In the genomic region with DNA sequence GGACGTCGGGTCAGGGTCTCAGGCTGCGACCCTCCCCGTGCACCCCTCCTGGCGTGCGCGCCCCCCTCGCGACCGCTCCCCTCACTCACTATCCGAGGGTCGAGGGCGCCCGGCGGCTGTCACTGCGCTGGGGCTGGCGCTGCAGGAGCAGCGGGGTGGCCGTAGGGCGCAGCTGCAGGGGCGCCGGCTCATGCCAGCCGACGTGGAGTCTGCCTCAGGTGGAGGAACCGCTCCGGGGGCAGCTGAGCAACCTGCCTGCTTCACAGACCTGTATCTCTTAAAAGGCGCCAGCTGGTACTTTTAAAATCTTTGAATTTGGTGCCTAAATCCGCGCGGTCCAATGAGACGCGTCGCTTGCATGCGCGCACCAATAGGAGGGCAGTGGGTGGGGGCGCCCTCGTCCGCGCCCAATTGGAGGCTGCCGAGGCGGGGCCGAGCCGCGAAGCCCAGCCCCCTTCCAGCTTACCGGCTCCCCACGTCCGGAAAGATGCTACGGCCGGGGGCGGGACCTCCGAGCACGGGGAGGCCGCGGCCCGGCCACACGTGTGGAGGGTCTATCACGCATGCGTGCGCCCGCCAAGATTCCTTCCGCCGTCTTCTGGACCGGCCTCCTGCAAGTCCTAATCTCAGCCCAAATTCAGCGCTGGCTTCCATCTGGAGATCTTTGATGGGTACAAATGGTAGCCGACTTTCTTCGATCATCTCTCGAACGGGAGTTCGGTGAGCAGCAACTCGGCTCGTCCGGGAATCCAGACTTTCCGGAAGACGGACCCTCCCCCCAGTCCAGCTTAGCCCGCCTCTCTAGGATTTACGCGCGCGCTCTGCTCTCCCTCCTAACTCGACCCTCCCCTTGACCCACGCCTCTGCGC, we compare ENCODE assay signal across 1 cellular context.
TF ChIP-seq lines count a peak whose summit lies in the region.

A gene with protein sequence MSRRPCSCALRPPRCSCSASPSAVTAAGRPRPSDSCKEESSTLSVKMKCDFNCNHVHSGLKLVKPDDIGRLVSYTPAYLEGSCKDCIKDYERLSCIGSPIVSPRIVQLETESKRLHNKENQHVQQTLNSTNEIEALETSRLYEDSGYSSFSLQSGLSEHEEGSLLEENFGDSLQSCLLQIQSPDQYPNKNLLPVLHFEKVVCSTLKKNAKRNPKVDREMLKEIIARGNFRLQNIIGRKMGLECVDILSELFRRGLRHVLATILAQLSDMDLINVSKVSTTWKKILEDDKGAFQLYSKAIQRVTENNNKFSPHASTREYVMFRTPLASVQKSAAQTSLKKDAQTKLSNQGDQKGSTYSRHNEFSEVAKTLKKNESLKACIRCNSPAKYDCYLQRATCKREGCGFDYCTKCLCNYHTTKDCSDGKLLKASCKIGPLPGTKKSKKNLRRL (minus strand): TSS at position 274 of the 869 bp plus-strand sequence. CDS start 82 bp downstream, at position 192.

TF ChIP-seq in K562, 482 proteins besides CTCF, POLR2A, EP300 and RAD21 (continued from another document and continues in another):
- TF ChIP-seq, protein P1, sequence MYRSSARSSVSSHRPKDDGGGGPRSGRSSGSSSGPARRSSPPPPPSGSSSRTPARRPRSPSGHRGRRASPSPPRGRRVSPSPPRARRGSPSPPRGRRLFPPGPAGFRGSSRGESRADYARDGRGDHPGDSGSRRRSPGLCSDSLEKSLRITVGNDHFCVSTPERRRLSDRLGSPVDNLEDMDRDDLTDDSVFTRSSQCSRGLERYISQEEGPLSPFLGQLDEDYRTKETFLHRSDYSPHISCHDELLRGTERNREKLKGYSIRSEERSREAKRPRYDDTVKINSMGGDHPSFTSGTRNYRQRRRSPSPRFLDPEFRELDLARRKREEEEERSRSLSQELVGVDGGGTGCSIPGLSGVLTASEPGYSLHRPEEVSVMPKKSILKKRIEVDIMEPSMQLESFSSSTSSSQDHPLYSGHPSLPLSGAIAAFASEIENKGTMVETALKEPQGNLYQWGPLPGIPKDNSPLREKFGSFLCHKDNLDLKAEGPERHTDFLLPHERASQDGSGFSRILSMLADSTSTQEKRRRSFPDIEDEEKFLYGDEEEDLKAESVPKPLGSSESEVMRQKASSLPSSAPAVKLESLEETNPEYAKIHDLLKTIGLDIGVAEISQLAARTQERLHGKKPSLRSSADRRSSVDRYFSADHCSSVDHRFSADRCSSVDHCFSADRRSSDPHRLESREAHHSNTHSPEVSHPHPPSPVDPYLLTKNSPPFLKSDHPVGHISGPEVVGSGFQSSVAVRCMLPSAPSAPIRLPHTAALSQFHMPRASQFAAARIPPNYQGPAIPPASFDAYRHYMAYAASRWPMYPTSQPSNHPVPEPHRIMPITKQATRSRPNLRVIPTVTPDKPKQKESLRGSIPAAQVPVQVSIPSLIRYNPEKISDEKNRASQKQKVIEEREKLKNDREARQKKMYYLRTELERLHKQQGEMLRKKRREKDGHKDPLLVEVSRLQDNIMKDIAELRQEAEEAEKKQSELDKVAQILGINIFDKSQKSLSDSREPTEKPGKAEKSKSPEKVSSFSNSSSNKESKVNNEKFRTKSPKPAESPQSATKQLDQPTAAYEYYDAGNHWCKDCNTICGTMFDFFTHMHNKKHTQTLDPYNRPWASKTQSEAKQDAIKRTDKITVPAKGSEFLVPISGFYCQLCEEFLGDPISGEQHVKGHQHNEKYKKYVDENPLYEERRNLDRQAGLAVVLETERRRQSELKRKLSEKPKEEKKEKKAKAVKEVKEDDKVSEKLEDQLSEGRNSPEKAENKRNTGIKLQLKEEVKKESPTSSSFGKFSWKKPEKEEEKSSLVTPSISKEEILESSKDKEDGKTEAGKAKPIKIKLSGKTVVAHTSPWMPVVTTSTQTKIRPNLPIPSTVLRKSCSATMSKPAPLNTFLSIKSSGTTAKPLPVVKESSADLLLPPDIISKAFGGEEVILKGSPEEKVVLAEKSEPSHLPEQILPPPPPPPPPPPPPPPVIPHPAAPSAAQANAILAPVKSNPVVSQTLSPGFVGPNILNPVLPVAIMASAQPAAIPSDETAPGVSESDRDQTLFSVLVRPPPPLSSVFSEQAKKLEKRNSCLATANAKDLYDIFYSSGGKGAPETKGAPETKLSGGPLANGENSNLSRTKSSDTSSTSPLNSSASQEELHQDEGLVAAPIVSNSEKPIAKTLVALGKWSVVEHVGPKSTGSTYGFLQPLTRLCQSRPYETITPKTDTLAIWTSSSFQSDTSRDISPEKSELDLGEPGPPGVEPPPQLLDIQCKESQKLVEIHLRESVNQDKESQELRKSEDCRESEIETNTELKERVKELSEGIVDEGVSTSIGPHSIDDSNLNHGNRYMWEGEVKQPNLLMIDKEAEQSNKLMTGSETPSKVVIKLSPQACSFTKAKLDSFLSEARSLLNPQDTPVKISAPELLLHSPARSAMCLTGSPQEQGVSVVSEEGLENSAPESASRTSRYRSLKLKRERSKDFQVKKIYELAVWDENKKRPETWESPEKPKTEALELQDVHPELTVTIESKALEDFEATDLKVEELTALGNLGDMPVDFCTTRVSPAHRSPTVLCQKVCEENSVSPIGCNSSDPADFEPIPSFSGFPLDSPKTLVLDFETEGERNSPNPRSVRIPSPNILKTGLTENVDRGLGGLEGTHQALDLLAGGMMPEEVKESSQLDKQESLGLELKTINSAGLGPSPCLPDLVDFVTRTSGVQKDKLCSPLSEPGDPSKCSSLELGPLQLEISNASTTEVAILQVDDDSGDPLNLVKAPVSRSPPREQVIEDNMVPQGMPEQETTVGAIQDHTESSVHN (IDR thresholded peaks at IDR 0.05; ENCODE audit: borderline replicate concordance in 1 of 2, low read depth in 1 of 2) = no peak
- TF ChIP-seq MIER1 (IDR thresholded peaks at IDR 0.05; ENCODE audit: low read depth) (no peak), CHD2 (IDR thresholded peaks at IDR 0.05; ENCODE audit: low read depth, low read length) (peak; percentile 89), MTA3 (IDR thresholded peaks at IDR 0.05; ENCODE audit: borderline replicate concordance) (peak; percentile 76; the same call in 1 of the 2 replicates), HDAC6 (IDR thresholded peaks at IDR 0.05; ENCODE audit: low read depth, low read length) (no peak), ZNF175 (CRISPR knock-in tag; IDR thresholded peaks at IDR 0.05; ENCODE audit: low read depth) (no peak), POLR3A (IDR thresholded peaks at IDR 0.05; ENCODE audit: borderline replicate concordance, extremely low read depth, insufficient read depth, insufficient read length) (no peak), RFX5 (IDR thresholded peaks at IDR 0.05; ENCODE audit: low read depth, low read length) (0 out of 2 replicates have a peak, but pooled peaks have one; percentile 29), ZFX (CRISPR knock-in tag; IDR thresholded peaks at IDR 0.05) (no peak), MEIS2 (IDR thresholded peaks at IDR 0.05; ENCODE audit: partially characterized antibody) (no peak), NCOA6 (IDR thresholded peaks at IDR 0.05) (no peak), ZNF174 (CRISPR knock-in tag; IDR thresholded peaks at IDR 0.05) (no peak), HIVEP1 (CRISPR knock-in tag; IDR thresholded peaks at IDR 0.05) (0 out of 2 replicates have a peak, but pooled peaks have one; percentile 20)
- TF ChIP-seq, protein P2, sequence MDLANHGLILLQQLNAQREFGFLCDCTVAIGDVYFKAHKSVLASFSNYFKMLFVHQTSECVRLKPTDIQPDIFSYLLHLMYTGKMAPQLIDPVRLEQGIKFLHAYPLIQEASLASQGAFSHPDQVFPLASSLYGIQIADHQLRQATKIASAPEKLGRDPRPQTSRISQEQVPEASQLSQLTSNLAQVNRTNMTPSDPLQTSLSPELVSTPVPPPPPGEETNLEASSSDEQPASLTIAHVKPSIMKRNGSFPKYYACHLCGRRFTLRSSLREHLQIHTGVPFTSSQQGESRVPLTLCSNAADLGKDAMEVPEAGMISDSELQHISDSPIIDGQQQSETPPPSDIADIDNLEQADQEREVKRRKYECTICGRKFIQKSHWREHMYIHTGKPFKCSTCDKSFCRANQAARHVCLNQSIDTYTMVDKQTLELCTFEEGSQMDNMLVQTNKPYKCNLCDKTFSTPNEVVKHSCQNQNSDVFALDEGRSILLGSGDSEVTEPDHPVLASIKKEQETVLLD (IDR thresholded peaks at IDR 0.05) = no peak; the same call in 1 of the 2 replicates
- TF ChIP-seq, protein P3, sequence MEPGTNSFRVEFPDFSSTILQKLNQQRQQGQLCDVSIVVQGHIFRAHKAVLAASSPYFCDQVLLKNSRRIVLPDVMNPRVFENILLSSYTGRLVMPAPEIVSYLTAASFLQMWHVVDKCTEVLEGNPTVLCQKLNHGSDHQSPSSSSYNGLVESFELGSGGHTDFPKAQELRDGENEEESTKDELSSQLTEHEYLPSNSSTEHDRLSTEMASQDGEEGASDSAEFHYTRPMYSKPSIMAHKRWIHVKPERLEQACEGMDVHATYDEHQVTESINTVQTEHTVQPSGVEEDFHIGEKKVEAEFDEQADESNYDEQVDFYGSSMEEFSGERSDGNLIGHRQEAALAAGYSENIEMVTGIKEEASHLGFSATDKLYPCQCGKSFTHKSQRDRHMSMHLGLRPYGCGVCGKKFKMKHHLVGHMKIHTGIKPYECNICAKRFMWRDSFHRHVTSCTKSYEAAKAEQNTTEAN (CRISPR knock-in tag; IDR thresholded peaks at IDR 0.05) = peak; percentile 85; the same call in 1 of the 2 replicates
- TF ChIP-seq, protein P4, sequence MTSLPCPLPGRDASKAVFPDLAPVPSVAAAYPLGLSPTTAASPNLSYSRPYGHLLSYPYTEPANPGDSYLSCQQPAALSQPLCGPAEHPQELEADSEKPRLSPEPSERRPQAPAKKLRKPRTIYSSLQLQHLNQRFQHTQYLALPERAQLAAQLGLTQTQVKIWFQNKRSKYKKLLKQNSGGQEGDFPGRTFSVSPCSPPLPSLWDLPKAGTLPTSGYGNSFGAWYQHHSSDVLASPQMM (CRISPR knock-in tag; IDR thresholded peaks at IDR 0.05) = no peak
- TF ChIP-seq, protein P5, sequence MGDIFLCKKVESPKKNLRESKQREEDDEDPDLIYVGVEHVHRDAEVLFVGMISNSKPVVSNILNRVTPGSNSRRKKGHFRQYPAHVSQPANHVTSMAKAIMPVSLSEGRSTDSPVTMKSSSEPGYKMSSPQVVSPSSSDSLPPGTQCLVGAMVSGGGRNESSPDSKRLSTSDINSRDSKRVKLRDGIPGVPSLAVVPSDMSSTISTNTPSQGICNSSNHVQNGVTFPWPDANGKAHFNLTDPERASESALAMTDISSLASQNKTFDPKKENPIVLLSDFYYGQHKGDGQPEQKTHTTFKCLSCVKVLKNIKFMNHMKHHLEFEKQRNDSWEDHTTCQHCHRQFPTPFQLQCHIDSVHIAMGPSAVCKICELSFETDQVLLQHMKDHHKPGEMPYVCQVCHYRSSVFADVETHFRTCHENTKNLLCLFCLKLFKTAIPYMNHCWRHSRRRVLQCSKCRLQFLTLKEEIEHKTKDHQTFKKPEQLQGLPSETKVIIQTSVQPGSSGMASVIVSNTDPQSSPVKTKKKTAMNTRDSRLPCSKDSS (IDR thresholded peaks at IDR 0.05; ENCODE audit: low read depth, partially characterized antibody) = no peak
- TF ChIP-seq, protein P6, sequence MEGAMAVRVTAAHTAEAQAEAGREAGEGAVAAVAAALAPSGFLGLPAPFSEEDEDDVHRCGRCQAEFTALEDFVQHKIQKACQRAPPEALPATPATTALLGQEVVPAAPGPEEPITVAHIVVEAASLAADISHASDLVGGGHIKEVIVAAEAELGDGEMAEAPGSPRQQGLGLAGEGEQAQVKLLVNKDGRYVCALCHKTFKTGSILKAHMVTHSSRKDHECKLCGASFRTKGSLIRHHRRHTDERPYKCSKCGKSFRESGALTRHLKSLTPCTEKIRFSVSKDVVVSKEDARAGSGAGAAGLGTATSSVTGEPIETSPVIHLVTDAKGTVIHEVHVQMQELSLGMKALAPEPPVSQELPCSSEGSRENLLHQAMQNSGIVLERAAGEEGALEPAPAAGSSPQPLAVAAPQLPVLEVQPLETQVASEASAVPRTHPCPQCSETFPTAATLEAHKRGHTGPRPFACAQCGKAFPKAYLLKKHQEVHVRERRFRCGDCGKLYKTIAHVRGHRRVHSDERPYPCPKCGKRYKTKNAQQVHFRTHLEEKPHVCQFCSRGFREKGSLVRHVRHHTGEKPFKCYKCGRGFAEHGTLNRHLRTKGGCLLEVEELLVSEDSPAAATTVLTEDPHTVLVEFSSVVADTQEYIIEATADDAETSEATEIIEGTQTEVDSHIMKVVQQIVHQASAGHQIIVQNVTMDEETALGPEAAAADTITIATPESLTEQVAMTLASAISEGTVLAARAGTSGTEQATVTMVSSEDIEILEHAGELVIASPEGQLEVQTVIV (CRISPR knock-in tag; IDR thresholded peaks at IDR 0.05; ENCODE audit: borderline replicate concordance) = no peak
- TF ChIP-seq, protein P7, sequence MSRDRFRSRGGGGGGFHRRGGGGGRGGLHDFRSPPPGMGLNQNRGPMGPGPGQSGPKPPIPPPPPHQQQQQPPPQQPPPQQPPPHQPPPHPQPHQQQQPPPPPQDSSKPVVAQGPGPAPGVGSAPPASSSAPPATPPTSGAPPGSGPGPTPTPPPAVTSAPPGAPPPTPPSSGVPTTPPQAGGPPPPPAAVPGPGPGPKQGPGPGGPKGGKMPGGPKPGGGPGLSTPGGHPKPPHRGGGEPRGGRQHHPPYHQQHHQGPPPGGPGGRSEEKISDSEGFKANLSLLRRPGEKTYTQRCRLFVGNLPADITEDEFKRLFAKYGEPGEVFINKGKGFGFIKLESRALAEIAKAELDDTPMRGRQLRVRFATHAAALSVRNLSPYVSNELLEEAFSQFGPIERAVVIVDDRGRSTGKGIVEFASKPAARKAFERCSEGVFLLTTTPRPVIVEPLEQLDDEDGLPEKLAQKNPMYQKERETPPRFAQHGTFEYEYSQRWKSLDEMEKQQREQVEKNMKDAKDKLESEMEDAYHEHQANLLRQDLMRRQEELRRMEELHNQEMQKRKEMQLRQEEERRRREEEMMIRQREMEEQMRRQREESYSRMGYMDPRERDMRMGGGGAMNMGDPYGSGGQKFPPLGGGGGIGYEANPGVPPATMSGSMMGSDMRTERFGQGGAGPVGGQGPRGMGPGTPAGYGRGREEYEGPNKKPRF (IDR thresholded peaks at IDR 0.05; ENCODE audit: low read depth, low read length) = no peak
- TF ChIP-seq, protein P8, sequence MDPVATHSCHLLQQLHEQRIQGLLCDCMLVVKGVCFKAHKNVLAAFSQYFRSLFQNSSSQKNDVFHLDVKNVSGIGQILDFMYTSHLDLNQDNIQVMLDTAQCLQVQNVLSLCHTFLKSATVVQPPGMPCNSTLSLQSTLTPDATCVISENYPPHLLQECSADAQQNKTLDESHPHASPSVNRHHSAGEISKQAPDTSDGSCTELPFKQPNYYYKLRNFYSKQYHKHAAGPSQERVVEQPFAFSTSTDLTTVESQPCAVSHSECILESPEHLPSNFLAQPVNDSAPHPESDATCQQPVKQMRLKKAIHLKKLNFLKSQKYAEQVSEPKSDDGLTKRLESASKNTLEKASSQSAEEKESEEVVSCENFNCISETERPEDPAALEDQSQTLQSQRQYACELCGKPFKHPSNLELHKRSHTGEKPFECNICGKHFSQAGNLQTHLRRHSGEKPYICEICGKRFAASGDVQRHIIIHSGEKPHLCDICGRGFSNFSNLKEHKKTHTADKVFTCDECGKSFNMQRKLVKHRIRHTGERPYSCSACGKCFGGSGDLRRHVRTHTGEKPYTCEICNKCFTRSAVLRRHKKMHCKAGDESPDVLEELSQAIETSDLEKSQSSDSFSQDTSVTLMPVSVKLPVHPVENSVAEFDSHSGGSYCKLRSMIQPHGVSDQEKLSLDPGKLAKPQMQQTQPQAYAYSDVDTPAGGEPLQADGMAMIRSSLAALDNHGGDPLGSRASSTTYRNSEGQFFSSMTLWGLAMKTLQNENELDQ (CRISPR knock-in tag; IDR thresholded peaks at IDR 0.05; ENCODE audit: borderline replicate concordance) = 0 out of 2 replicates have a peak, but pooled peaks have one; percentile 42
- TF ChIP-seq, protein P9, sequence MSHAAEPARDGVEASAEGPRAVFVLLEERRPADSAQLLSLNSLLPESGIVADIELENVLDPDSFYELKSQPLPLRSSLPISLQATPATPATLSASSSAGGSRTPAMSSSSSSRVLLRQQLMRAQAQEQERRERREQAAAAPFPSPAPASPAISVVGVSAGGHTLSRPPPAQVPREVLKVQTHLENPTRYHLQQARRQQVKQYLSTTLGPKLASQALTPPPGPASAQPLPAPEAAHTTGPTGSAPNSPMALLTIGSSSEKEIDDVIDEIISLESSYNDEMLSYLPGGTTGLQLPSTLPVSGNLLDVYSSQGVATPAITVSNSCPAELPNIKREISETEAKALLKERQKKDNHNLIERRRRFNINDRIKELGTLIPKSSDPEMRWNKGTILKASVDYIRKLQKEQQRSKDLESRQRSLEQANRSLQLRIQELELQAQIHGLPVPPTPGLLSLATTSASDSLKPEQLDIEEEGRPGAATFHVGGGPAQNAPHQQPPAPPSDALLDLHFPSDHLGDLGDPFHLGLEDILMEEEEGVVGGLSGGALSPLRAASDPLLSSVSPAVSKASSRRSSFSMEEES (CRISPR knock-in tag; IDR thresholded peaks at IDR 0.05) = no peak
